Comparison of ENCODE assay signal across 8 cellular contexts in genomic region chr6:106974999-106975698, GRCh38. TPM values are rescaled to one million over a fixed set of nuclear protein-coding genes. Genes with fewer than 3 reads are reported as not detected.
DNase-seq lines count a peak whose midpoint lies in the region; ATAC-seq and TF ChIP-seq lines count a peak whose summit lies in the region.

No MANE protein-coding gene starts in this region.

- TF ChIP-seq CTCF in DOHH2 (IDR thresholded peaks at IDR 0.05; ENCODE audit: low read depth, low read length, poor library complexity, severe bottlenecking) (peak; percentile 43), nephron (IDR thresholded peaks at IDR 0.05; ENCODE audit: unreplicated experiment in 3 of 3) (peak in 2 of 3 experiments; percentile 14 to 21)

- H3K9me2 ChIP-seq in DOHH2 (replicated peaks; ENCODE audit: control insufficient read depth, low read length): no peaks in the 10 kb centered on the region

- H3K36me3 ChIP-seq in DOHH2 (ENCODE audit: control insufficient read depth, low read length): peaks cover 34% of the 10 kb centered on the region

- H3K27me3 Mint-ChIP-seq in IgD-negative memory B cell: no peaks in the 10 kb centered on the region
- peaks cover 69% of the 10 kb centered on the region for H3K27me3 Mint-ChIP-seq in nephron (ENCODE audit: low read depth)

- H3K27me3 ChIP-seq in DOHH2 (ENCODE audit: control insufficient read depth, low read length): no peaks in the 10 kb centered on the region

- ATAC-seq in GM21381 (IDR thresholded peaks at IDR 0.05; ENCODE audit: unreplicated experiment) (peak; percentile 69), esophagus mucosa (peak; percentile 62)

- peaks cover 19% of the 10 kb centered on the region for H4K20me1 ChIP-seq in DOHH2 (ENCODE audit: control insufficient read depth, insufficient read depth, low read depth, low read length)

- H3K27ac ChIP-seq in DOHH2 (ENCODE audit: low read depth, low read length): peak overlapping the region; percentile 75

- H3K79me2 ChIP-seq in DOHH2 (ENCODE audit: control insufficient read depth, low read length): peaks cover 38% of the 10 kb centered on the region

- H3K27ac Mint-ChIP-seq in IgD-negative memory B cell (peak overlapping the region in 2 of 3 donors; percentile 92 to 95), nephron (peak overlapping the region; percentile 47 to 97 (median 94))

- peak overlapping the region; percentile 90 for H3K4me2 ChIP-seq in DOHH2 (ENCODE audit: low read length)

- H3K4me1 Mint-ChIP-seq in IgD-negative memory B cell: peaks cover 24 to 31% (median 29%) of the 10 kb centered on the region in 3 donors
- H3K4me1 Mint-ChIP-seq in nephron: peaks cover 9% of the 10 kb centered on the region

- H3K36me3 Mint-ChIP-seq in IgD-negative memory B cell (peaks cover 7% of the 10 kb centered on the region), nephron (ENCODE audit: low read depth) (peaks cover 20% of the 10 kb centered on the region)

- H3K4me3 ChIP-seq in DOHH2 (ENCODE audit: low read length): peak overlapping the region; percentile 91

- DNase-seq in T1000 (lab: John Stamatoyannopoulos, UW): peak; percentile 78
- no peak for DNase-seq in NK-92 treated with Interleukin-12 subunit alpha and Interleukin-12 subunit beta, amount 100 ng/mL, for 24 hours (lab: John Stamatoyannopoulos, UW)
- no peak for DNase-seq in dedifferentiated amniotic fluid mesenchymal stem cell (ENCODE audit: extremely low spot score)

- H3K4me1 ChIP-seq in DOHH2 (ENCODE audit: control insufficient read depth, low read length): peaks cover 38% of the 10 kb centered on the region

- H3K4me3 Mint-ChIP-seq in IgD-negative memory B cell (peak overlapping the region; percentile 90 to 97 (median 92)), nephron (peak overlapping the region; percentile 86 to 88 (median 87))

- peaks cover 13% of the 10 kb centered on the region for H3F3A ChIP-seq in DOHH2 (ENCODE audit: control insufficient read depth, insufficient read depth)

- H3K9me3 Mint-ChIP-seq in IgD-negative memory B cell: no peaks in the 10 kb centered on the region
- H3K9me3 Mint-ChIP-seq in nephron: no peaks in the 10 kb centered on the region

- no peaks in the 10 kb centered on the region for H3K9me3 ChIP-seq in DOHH2 (ENCODE audit: control insufficient read depth, insufficient read depth, low read length)

RNA-seq across cellular contexts. Expression of gene CD24, which starts 0.6 kb away (rescaled TPM):
- polyA plus RNA-seq in IgD-negative memory B cell: 261 TPM
- total RNA-seq in esophagus mucosa: 1,371 TPM

RNA-seq across cellular contexts. Expression of gene MTRES1, which starts 52.9 kb away (rescaled TPM):
- 15.1 TPM for polyA plus RNA-seq in IgD-negative memory B cell
- total RNA-seq in esophagus mucosa: 9.7 TPM
